In genomic region chr9:113590991-113591898, GRCh38 we compare ENCODE assay signal across 8 cellular contexts.
DNase-seq lines count a peak whose midpoint lies in the region; ATAC-seq and TF ChIP-seq lines count a peak whose summit lies in the region.

No MANE protein-coding gene starts in this region.

- no peak overlapping the region for H2AFZ ChIP-seq in KMS-11 (ENCODE audit: low read depth)

- H3K4me3 ChIP-seq in KMS-11 (IDR thresholded peaks at IDR 0.05; ENCODE audit: insufficient read depth, low read depth, low read length), result no peak overlapping the region
- no peak overlapping the region for H3K4me3 ChIP-seq in heart left ventricle
- H3K4me3 ChIP-seq in psoas muscle, result no peak overlapping the region

- ATAC-seq in GM19452 (IDR thresholded peaks at IDR 0.05; ENCODE audit: unreplicated experiment) (peak; percentile 51), heart left ventricle (peak in 3 of 4 donors; percentile 5 to 18 (median 12)), psoas muscle (peak; percentile 63 to 75 (median 72)), GM21423 (IDR thresholded peaks at IDR 0.05; ENCODE audit: unreplicated experiment) (no peak)
- ATAC-seq in activated naive CD4-positive, alpha-beta T cell treated with anti-CD3 and anti-CD28 coated beads, Interleukin-2, amount 50 U/mL, for 72 hours, result peak; percentile 66 to 74

- H3K36me3 ChIP-seq in KMS-11 (ENCODE audit: insufficient read depth) (no peaks in the 10 kb centered on the region), heart left ventricle (peaks cover 0 to 32% (median 12%) of the 10 kb centered on the region in 9 donors), psoas muscle (ENCODE audit: insufficient read depth in 1 of 2, low read depth in 1 of 2) (peaks cover 0 to 8% of the 10 kb centered on the region in 2 donors)

- peak overlapping the region in 1 of 2 donors; percentile 22 for H3K27ac Mint-ChIP-seq in activated naive CD4-positive, alpha-beta T cell treated with anti-CD3 and anti-CD28 coated beads, Interleukin-2, amount 50 U/mL, for 72 hours

- peaks cover 1 to 17% of the 10 kb centered on the region in 2 donors for H3K36me3 Mint-ChIP-seq in activated naive CD4-positive, alpha-beta T cell treated with anti-CD3 and anti-CD28 coated beads, Interleukin-2, amount 50 U/mL, for 72 hours

- no peaks in the 10 kb centered on the region for H3K79me2 ChIP-seq in KMS-11 (ENCODE audit: insufficient read depth, low read depth)

- intact Hi-C loops in heart left ventricle (cut with DNase I), result loop anchor here in 9 of 10 donors (1.0 to 10.0 kb wide), 5 partner anchors 64 to 316 kb away; partner anchors contain the start of genes CDC26 (in 2 of the 9), PRPF4 (in 2 of the 9), ALAD (in 1 of the 9) and RNF183 (in 1 of the 9)
- intact Hi-C loops in psoas muscle (cut with DNase I), result loop anchor here (1.0 to 10.0 kb wide), 3 partner anchors 64 to 316 kb away; partner anchors contain the start of genes ALAD (in 1 of the 2), CDC26 (in 1 of the 2) and PRPF4 (in 1 of the 2)

- peak; percentile 86 for DNase-seq in COLO829 (ENCODE audit: low spot score)
- DNase-seq in SK-N-DZ (ENCODE audit: low spot score), result peak; percentile 60
- DNase-seq in activated naive CD4-positive, alpha-beta T cell treated with anti-CD3 and anti-CD28 coated beads, Interleukin-2, amount 50 U/mL, for 72 hours (ENCODE audit: low spot score in 2 of 2), result peak in 1 of 2 donors; percentile 80
- peak; percentile 82 to 90 (median 85) for DNase-seq in heart left ventricle
- peak; percentile 81 to 91 for DNase-seq in psoas muscle

- no peaks in the 10 kb centered on the region for H3K9me3 Mint-ChIP-seq in activated naive CD4-positive, alpha-beta T cell treated with anti-CD3 and anti-CD28 coated beads, Interleukin-2, amount 50 U/mL, for 72 hours

- H3K4me2 ChIP-seq in KMS-11, result no peak overlapping the region

- WGBS in heart left ventricle, 4 donors, result 50 to 58% (median 54%) methylated on average over 17 to 20 of the region's 20 CpGs
- WGBS in psoas muscle, 3 donors, result 38 to 57% (median 54%) methylated on average over 20 of the region's 20 CpGs

- no peaks in the 10 kb centered on the region for H4K20me1 ChIP-seq in KMS-11 (ENCODE audit: insufficient read depth)

- H3K4me1 ChIP-seq in KMS-11 (ENCODE audit: low read depth, poor library complexity, severe bottlenecking), result peaks cover 6% of the 10 kb centered on the region
- peaks cover 7 to 89% (median 76%) of the 10 kb centered on the region in 12 donors for H3K4me1 ChIP-seq in heart left ventricle
- peaks cover 29% of the 10 kb centered on the region for H3K4me1 ChIP-seq in psoas muscle

- TF ChIP-seq CTCF in KMS-11 (conservative IDR thresholded peaks at IDR 0.05; ENCODE audit: low read depth, low read length) (peak; percentile 83), heart left ventricle (IDR thresholded peaks at IDR 0.05) (peak; percentile 86 to 98 (median 94)), psoas muscle (IDR thresholded peaks at IDR 0.05) (peak; percentile 97)

- H3K9ac ChIP-seq in KMS-11, result no peak overlapping the region

- H3K27ac ChIP-seq in KMS-11 (no peak overlapping the region), heart left ventricle (peak overlapping the region; percentile 13 to 97 (median 76)), psoas muscle (peak overlapping the region; percentile 60)

- H3K27me3 ChIP-seq in KMS-11 (ENCODE audit: insufficient read depth, low read depth), result no peaks in the 10 kb centered on the region
- H3K27me3 ChIP-seq in heart left ventricle, result no peaks in the 10 kb centered on the region
- H3K27me3 ChIP-seq in psoas muscle (ENCODE audit: insufficient read depth in 3 of 3, low read length in 2 of 3), result no peaks in the 10 kb centered on the region

- no peaks in the 10 kb centered on the region for H3K9me3 ChIP-seq in heart left ventricle
- H3K9me3 ChIP-seq in psoas muscle, result no peaks in the 10 kb centered on the region

- no peak for TF ChIP-seq POLR2A in heart left ventricle (IDR thresholded peaks at IDR 0.05)
